Comparison of ENCODE assay signal across 11 cellular contexts in the genomic region with DNA sequence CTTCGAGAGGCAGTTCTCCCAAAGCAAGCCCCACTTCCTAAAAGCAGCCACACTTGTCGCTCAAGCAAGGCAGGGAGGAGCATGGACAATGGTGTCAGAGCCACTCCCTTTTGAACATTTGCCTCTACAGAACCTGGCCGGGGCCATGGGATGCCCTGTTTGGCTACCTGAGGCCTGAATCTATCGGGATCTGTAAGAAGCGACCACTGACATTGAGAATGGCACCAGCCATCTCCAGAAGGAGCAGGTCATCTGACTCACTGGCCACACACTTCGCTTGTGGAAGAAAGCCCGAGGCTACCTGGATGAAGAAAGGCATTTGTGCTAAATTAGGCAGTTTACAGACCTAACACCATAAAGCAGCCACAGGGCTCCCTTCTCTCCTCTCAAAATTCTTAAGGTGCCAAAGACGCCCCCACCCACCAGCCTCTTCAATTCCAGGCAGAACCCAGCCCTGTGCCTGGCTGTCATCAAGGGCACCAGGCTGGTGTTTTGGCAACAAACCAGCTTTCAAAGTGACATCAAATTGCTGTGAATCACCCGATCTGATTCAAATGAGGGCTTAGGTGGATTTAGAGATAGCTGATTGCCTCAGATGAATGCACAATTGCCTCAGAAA.
DNase-seq lines count a peak whose midpoint lies in the region; ATAC-seq and TF ChIP-seq lines count a peak whose summit lies in the region.
"Had no signal": no experiment of that assay in that cellular context is flagged by ENCODE, and none has a peak within 500 bp of the region (broad histone marks: within the 10 kb centered on the region; RNA-seq: fewer than 3 reads in every experiment).

No MANE protein-coding gene starts in this region.

- 73 to 81% methylated on average over 9 of the region's 9 CpGs for WGBS in heart right ventricle, 2 donors

- H3K27ac Mint-ChIP-seq in type B pancreatic cell (peak overlapping the region; percentile 89), immature natural killer cell (no peak overlapping the region)
- H3K27ac Mint-ChIP-seq: activated naive CD8-positive, alpha-beta T cell treated with anti-CD3 and anti-CD28 coated beads, Interleukin-2, amount 10 ng/mL, durations not matched to agents 7 days and 5 days; nephron progenitor cell had no signal

- no peaks in the 10 kb centered on the region for H3K9me3 Mint-ChIP-seq in type B pancreatic cell
- no peaks in the 10 kb centered on the region for H3K9me3 Mint-ChIP-seq in immature natural killer cell
- H3K9me3 Mint-ChIP-seq: activated naive CD8-positive, alpha-beta T cell treated with anti-CD3 and anti-CD28 coated beads, Interleukin-2, amount 10 ng/mL, durations not matched to agents 7 days and 5 days; nephron progenitor cell; T-helper 1 cell treated with Interleukin-12 subunit alpha and Interleukin-12 subunit beta and Interleukin-4 antibody, amounts not matched to agents 30 μg/mL and 1 μg/mL, for 36 hours had no signal

- H3K4me3 ChIP-seq in heart right ventricle, result no peak overlapping the region

- ATAC-seq in heart right ventricle (no peak), left ventricle myocardium superior (no peak), left lobe of liver (no peak)

- H3K9me3 ChIP-seq in heart right ventricle, result no peaks in the 10 kb centered on the region

- peaks cover 6% of the 10 kb centered on the region for H3K27me3 Mint-ChIP-seq in type B pancreatic cell
- peaks cover 0 to 2% (median 1%) of the 10 kb centered on the region in 3 donors for H3K27me3 Mint-ChIP-seq in immature natural killer cell (ENCODE audit: low read depth in 3 of 3)
- H3K27me3 Mint-ChIP-seq: activated naive CD8-positive, alpha-beta T cell treated with anti-CD3 and anti-CD28 coated beads, Interleukin-2, amount 10 ng/mL, durations not matched to agents 7 days and 5 days had no signal

- in situ Hi-C loops in KBM-7 (cut with MboI; ENCODE audit: low pct_unique_long_range_greater_than_20kb, low sequenced_read_pairs), result no loop called here

- intact Hi-C loops in heart right ventricle (cut with DNase I), result loop anchor here in 5 of 10 donors (5.0 to 10.0 kb wide), 7 partner anchors 82 to 408 kb away; no protein-coding TSS in a partner anchor
- intact Hi-C loops in left ventricle myocardium superior (cut with micrococcal nuclease), result no loop called here

- H3K36me3 ChIP-seq in heart right ventricle, result no peaks in the 10 kb centered on the region

- TF ChIP-seq CTCF in heart right ventricle (IDR thresholded peaks at IDR 0.05), result no peak
- TF ChIP-seq CTCF in type B pancreatic cell (conservative IDR thresholded peaks at IDR 0.05), result no peak

- H3K4me3 Mint-ChIP-seq in type B pancreatic cell (no peak overlapping the region), immature natural killer cell (no peak overlapping the region)
- H3K4me3 Mint-ChIP-seq: activated naive CD8-positive, alpha-beta T cell treated with anti-CD3 and anti-CD28 coated beads, Interleukin-2, amount 10 ng/mL, durations not matched to agents 7 days and 5 days; nephron progenitor cell; T-helper 1 cell treated with Interleukin-12 subunit alpha and Interleukin-12 subunit beta and Interleukin-4 antibody, amounts not matched to agents 30 μg/mL and 1 μg/mL, for 36 hours had no signal

- no peaks in the 10 kb centered on the region for H3K27me3 ChIP-seq in heart right ventricle

- H3K36me3 Mint-ChIP-seq in type B pancreatic cell (peaks cover 5% of the 10 kb centered on the region), immature natural killer cell (no peaks in the 10 kb centered on the region)
- H3K36me3 Mint-ChIP-seq: activated naive CD8-positive, alpha-beta T cell treated with anti-CD3 and anti-CD28 coated beads, Interleukin-2, amount 10 ng/mL, durations not matched to agents 7 days and 5 days had no signal

- no peak for DNase-seq in heart right ventricle
- DNase-seq in left ventricle myocardium superior, result no peak
- peak; percentile 23 for DNase-seq in RPMI8226
- DNase-seq in left lobe of liver (ENCODE audit: low spot score), result peak; percentile 56
- DNase-seq in type B pancreatic cell (ENCODE audit: extremely low spot score, unreplicated experiment), result no peak
- DNase-seq in immature natural killer cell, result no peak
- no peak for DNase-seq in KBM-7
- no peak for DNase-seq in stimulated activated naive CD4-positive, alpha-beta T cell treated with Interleukin-2 at 50 U/mL for 16 hours (lab: John Stamatoyannopoulos, UW)
- DNase-seq: activated naive CD8-positive, alpha-beta T cell treated with anti-CD3 and anti-CD28 coated beads, Interleukin-2, amount 10 ng/mL, durations not matched to agents 7 days and 5 days; nephron progenitor cell had no signal

- H3K4me1 ChIP-seq in heart right ventricle, result peaks cover 23 to 86% (median 61%) of the 10 kb centered on the region in 9 donors

- H3K4me1 Mint-ChIP-seq in type B pancreatic cell (ENCODE audit: unreplicated experiment), result peaks cover 13% of the 10 kb centered on the region
- H3K4me1 Mint-ChIP-seq in immature natural killer cell, result no peaks in the 10 kb centered on the region
- H3K4me1 Mint-ChIP-seq: activated naive CD8-positive, alpha-beta T cell treated with anti-CD3 and anti-CD28 coated beads, Interleukin-2, amount 10 ng/mL, durations not matched to agents 7 days and 5 days had no signal

- peak overlapping the region; percentile 79 to 92 (median 86) for H3K27ac ChIP-seq in heart right ventricle

Comparison
In these comparisons a context has a peak if more than half of its experiments do, and no peak if none do; other contexts are left out.
1. DNase-seq: peak in RPMI8226 (single experiment) and left lobe of liver (single experiment); none in heart right ventricle (0 of 2), left ventricle myocardium superior (single experiment), type B pancreatic cell (single experiment), immature natural killer cell (0 of 3), KBM-7 (single experiment) and stimulated activated naive CD4-positive, alpha-beta T cell treated with Interleukin-2 at 50 U/mL for 16 hours (single experiment).